ENCODE assay signal across 20 cellular contexts in genomic region chr12:38157274-38157932, GRCh38.
DNase-seq lines count a peak whose midpoint lies in the region; ATAC-seq, FAIRE-seq and TF ChIP-seq lines count a peak whose summit lies in the region.
"Had no signal": no experiment of that assay in that cellular context is flagged by ENCODE, and none has a peak within 500 bp of the region (broad histone marks: within the 10 kb centered on the region; RNA-seq: fewer than 3 reads in every experiment).

No MANE protein-coding gene starts in this region.

- ATAC-seq in upper lobe of right lung: no peak

- H3K9me2 ChIP-seq in MM.1S (replicated peaks; ENCODE audit: insufficient read depth, low read length): no peaks in the 10 kb centered on the region

- H4K20me1 ChIP-seq in MM.1S (ENCODE audit: insufficient read depth, low read length): no peaks in the 10 kb centered on the region

- no peak for FAIRE-seq in GM12892 (lab: Jason Lieb, UNC)
- FAIRE-seq: A204.1, GM18507 had no signal

- no peak overlapping the region for H3K27ac Mint-ChIP-seq in MCF 10A (ENCODE audit: low read depth, unreplicated experiment)
- H3K27ac Mint-ChIP-seq: B cell; CD4-positive, alpha-beta T cell; HFFc6 had no signal

- H3K4me3 Mint-ChIP-seq in MCF 10A (ENCODE audit: unreplicated experiment): no peak overlapping the region
- H3K4me3 Mint-ChIP-seq: B cell; CD4-positive, alpha-beta T cell; HFFc6 had no signal

- POLR2A ChIA-PET in MCF 10A (lab: Yijun Ruan, JAX): no interaction called here

- H2AFZ ChIP-seq in MM.1S (ENCODE audit: low read length): no peak overlapping the region

- H3F3A ChIP-seq in MM.1S (ENCODE audit: insufficient read depth, low read length): no peaks in the 10 kb centered on the region

- H3K79me2 ChIP-seq in MM.1S (ENCODE audit: low read length): no peaks in the 10 kb centered on the region

- no peaks in the 10 kb centered on the region for H3K27me3 Mint-ChIP-seq in MCF 10A (ENCODE audit: insufficient read depth, unreplicated experiment)
- H3K27me3 Mint-ChIP-seq: B cell; CD4-positive, alpha-beta T cell had no signal

- peak; percentile 12 to 48 for DNase-seq in breast epithelium (ENCODE audit: low spot score in 2 of 2)
- DNase-seq in MCF 10A (ENCODE audit: unreplicated experiment): no peak
- no peak for DNase-seq in LNCaP clone FGC (ENCODE audit: low read depth)
- DNase-seq in upper lobe of right lung: peak; percentile 51
- no peak for DNase-seq in GM12892 (ENCODE audit: insufficient read length)
- DNase-seq in MM.1S: no peak
- DNase-seq: C1 segment of cervical spinal cord; Calu3; CD4-positive, alpha-beta T cell; DMS 273 treated with DMSO at 0.1 percent for 48 hours; DND-41; GDM1; GOT3; HCEC 1CT; HFFc6 had no signal

- no peaks in the 10 kb centered on the region for H3K4me1 Mint-ChIP-seq in MCF 10A (ENCODE audit: insufficient read depth, unreplicated experiment)
- H3K4me1 Mint-ChIP-seq: B cell had no signal

- H3K4me3 ChIP-seq in breast epithelium (no peak overlapping the region), LNCaP clone FGC (ENCODE audit: low read depth, low read length) (0 out of 2 replicates have a peak overlapping the region, but pooled peaks have one; percentile 13), iPS-18c (ENCODE audit: insufficient read depth, low read depth, low read length) (peak overlapping the region; percentile 3; the same call in 1 of the 2 replicates), upper lobe of right lung (no peak overlapping the region), MM.1S (ENCODE audit: low read length) (no peak overlapping the region)

- H3K4me1 ChIP-seq in breast epithelium (no peaks in the 10 kb centered on the region), upper lobe of right lung (no peaks in the 10 kb centered on the region), MM.1S (ENCODE audit: low read length) (no peaks in the 10 kb centered on the region)

- H3K36me3 ChIP-seq in breast epithelium (no peaks in the 10 kb centered on the region), upper lobe of right lung (no peaks in the 10 kb centered on the region), MM.1S (replicated peaks; ENCODE audit: insufficient read depth, low read length) (no peaks in the 10 kb centered on the region)

- H3K4me2 ChIP-seq in MM.1S (ENCODE audit: low read depth, low read length): no peak overlapping the region

- H3K9me3 ChIP-seq in breast epithelium (peaks cover 7 to 13% of the 10 kb centered on the region in 2 donors), iPS-18c (ENCODE audit: control insufficient read depth, insufficient read depth, low read length) (peaks cover 42% of the 10 kb centered on the region), upper lobe of right lung (no peaks in the 10 kb centered on the region), MM.1S (replicated peaks; ENCODE audit: insufficient read depth, low read length) (no peaks in the 10 kb centered on the region)

- no peak overlapping the region for H3K9ac ChIP-seq in MM.1S (ENCODE audit: low read length)

- no TSS peak for BruUV-seq in MCF 10A (replicated peaks; lab: Mats Ljungman, UMichigan)

- intact Hi-C loops in breast epithelium (cut with DNase I; ENCODE audit: low total_unique reads) (no loop called here), MCF 10A (cut with micrococcal nuclease) (no loop called here), upper lobe of right lung (cut with DNase I) (loop anchor here (10.0 kb wide), 1 partner anchor 147 kb away; no protein-coding TSS in a partner anchor)

- peaks cover 0 to 6% of the 10 kb centered on the region in 2 donors for H3K27me3 ChIP-seq in breast epithelium
- no peaks in the 10 kb centered on the region for H3K27me3 ChIP-seq in upper lobe of right lung
- H3K27me3 ChIP-seq in MM.1S (replicated peaks; ENCODE audit: insufficient read depth, low read length): no peaks in the 10 kb centered on the region

- H3K27ac ChIP-seq in breast epithelium: no peak overlapping the region
- no peak overlapping the region for H3K27ac ChIP-seq in upper lobe of right lung
- no peak overlapping the region for H3K27ac ChIP-seq in MM.1S (ENCODE audit: low read length)
- H3K27ac ChIP-seq: HL-60 had no signal

- peaks cover 5% of the 10 kb centered on the region for H3K9me3 Mint-ChIP-seq in MCF 10A (ENCODE audit: unreplicated experiment)

- TF ChIP-seq POLR2A in breast epithelium (IDR thresholded peaks at IDR 0.05): no peak
- TF ChIP-seq POLR2A in GM12892 (IDR thresholded peaks at IDR 0.05; ENCODE audit: low read depth, low read length): no peak

- CTCF ChIA-PET in MCF 10A (lab: Yijun Ruan, JAX): no interaction called here

- no peaks in the 10 kb centered on the region for H3K36me3 Mint-ChIP-seq in MCF 10A (ENCODE audit: insufficient read depth, unreplicated experiment)

- no peak for TF ChIP-seq CTCF in breast epithelium (IDR thresholded peaks at IDR 0.05)
- no peak for TF ChIP-seq CTCF in MCF 10A (IDR thresholded peaks at IDR 0.05; ENCODE audit: unreplicated experiment)
- no peak for TF ChIP-seq CTCF in LNCaP clone FGC (IDR thresholded peaks at IDR 0.05; ENCODE audit: control insufficient read depth, extremely low read depth, insufficient read depth)
- TF ChIP-seq CTCF in upper lobe of right lung (IDR thresholded peaks at IDR 0.05): no peak
- no peak for TF ChIP-seq CTCF in MM.1S (IDR thresholded peaks at IDR 0.05; ENCODE audit: low read length)

Comparison
In these comparisons a context has a peak if more than half of its experiments do, and no peak if none do; other contexts are left out.
1. DNase-seq: peak in breast epithelium (2 of 2) and upper lobe of right lung (single experiment); none in MCF 10A (single experiment), LNCaP clone FGC (single experiment), GM12892 (single experiment) and MM.1S (single experiment).
2. H3K4me3 ChIP-seq: peak in LNCaP clone FGC (single experiment) and iPS-18c (single experiment); none in breast epithelium (0 of 3), upper lobe of right lung (single experiment) and MM.1S (single experiment).